ENCODE assay signal across 1 cellular context in genomic region chr11:62394825-62395538, GRCh38.
TF ChIP-seq lines count a peak whose summit lies in the region.

No MANE protein-coding gene starts in this region.

TF ChIP-seq in K562, 482 proteins besides CTCF, POLR2A, EP300 and RAD21 (continued from another document and continues in another):
- TF ChIP-seq, protein P1, sequence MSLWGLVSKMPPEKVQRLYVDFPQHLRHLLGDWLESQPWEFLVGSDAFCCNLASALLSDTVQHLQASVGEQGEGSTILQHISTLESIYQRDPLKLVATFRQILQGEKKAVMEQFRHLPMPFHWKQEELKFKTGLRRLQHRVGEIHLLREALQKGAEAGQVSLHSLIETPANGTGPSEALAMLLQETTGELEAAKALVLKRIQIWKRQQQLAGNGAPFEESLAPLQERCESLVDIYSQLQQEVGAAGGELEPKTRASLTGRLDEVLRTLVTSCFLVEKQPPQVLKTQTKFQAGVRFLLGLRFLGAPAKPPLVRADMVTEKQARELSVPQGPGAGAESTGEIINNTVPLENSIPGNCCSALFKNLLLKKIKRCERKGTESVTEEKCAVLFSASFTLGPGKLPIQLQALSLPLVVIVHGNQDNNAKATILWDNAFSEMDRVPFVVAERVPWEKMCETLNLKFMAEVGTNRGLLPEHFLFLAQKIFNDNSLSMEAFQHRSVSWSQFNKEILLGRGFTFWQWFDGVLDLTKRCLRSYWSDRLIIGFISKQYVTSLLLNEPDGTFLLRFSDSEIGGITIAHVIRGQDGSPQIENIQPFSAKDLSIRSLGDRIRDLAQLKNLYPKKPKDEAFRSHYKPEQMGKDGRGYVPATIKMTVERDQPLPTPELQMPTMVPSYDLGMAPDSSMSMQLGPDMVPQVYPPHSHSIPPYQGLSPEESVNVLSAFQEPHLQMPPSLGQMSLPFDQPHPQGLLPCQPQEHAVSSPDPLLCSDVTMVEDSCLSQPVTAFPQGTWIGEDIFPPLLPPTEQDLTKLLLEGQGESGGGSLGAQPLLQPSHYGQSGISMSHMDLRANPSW (CRISPR knock-in tag; IDR thresholded peaks at IDR 0.05): no peak
- TF ChIP-seq BRD4 (IDR thresholded peaks at IDR 0.05) (no peak), RBM39 (optimal IDR thresholded peaks at IDR 0.05; ENCODE audit: low read depth, low read length) (no peak), ZBTB33 (CRISPR knock-in tag; IDR thresholded peaks at IDR 0.05) (peak; percentile 34; the same call in 1 of the 2 replicates), ZZZ3 (IDR thresholded peaks at IDR 0.05) (no peak), POLR2AphosphoS5 (IDR thresholded peaks at IDR 0.05; ENCODE audit: control insufficient read depth, insufficient read depth, low read depth, low read length) (no peak), ILK (tag; IDR thresholded peaks at IDR 0.05; ENCODE audit: borderline replicate concordance, low read depth) (no peak), CCAR2 (IDR thresholded peaks at IDR 0.05; ENCODE audit: low read depth, low read length) (no peak), CCNT2 (IDR thresholded peaks at IDR 0.05; ENCODE audit: borderline replicate concordance, extremely low read depth, insufficient read length, low read depth, low read length) (peak; percentile 13), MAZ (CRISPR knock-in tag; conservative IDR thresholded peaks at IDR 0.05 in 1 of 2, IDR thresholded peaks at IDR 0.05 in 1 of 2) (peak in 1 of 2 experiments; percentile 55; a peak in 2 of 4 replicates), MEIS2 (IDR thresholded peaks at IDR 0.05; ENCODE audit: partially characterized antibody) (peak; percentile 57), KHSRP (IDR thresholded peaks at IDR 0.05) (no peak), STAG1 (CRISPR knock-in tag; IDR thresholded peaks at IDR 0.05; ENCODE audit: borderline replicate concordance) (no peak; the same call in 1 of the 2 replicates), SNRNP70 (optimal IDR thresholded peaks at IDR 0.05; ENCODE audit: low read depth, low read length) (no peak), SRSF1 (IDR thresholded peaks at IDR 0.05; ENCODE audit: low read depth, low read length) (no peak), NBN (IDR thresholded peaks at IDR 0.05; ENCODE audit: low read depth) (0 out of 2 replicates have a peak, but pooled peaks have one; percentile 19), ZNF766 (CRISPR knock-in tag; conservative IDR thresholded peaks at IDR 0.05) (0 out of 2 replicates have a peak, but pooled peaks have one; percentile 48), KLF1 (tag; IDR thresholded peaks at IDR 0.05) (no peak), PHB2 (IDR thresholded peaks at IDR 0.05; ENCODE audit: low read depth) (no peak), ATF4 (CRISPR knock-in tag; IDR thresholded peaks at IDR 0.05) (no peak), ELF4 (CRISPR knock-in tag; IDR thresholded peaks at IDR 0.05) (no peak), CEBPB (tag; IDR thresholded peaks at IDR 0.05) (peak; percentile 52; the same call in 1 of the 2 replicates), SAFB2 (IDR thresholded peaks at IDR 0.05; ENCODE audit: borderline replicate concordance, low read depth, low read length, severe bottlenecking) (no peak), HMG20A (CRISPR knock-in tag; conservative IDR thresholded peaks at IDR 0.05) (no peak), CC2D1A (IDR thresholded peaks at IDR 0.05) (peak; percentile 53), ZNF274 (IDR thresholded peaks at IDR 0.05; ENCODE audit: borderline replicate concordance, low read depth, low read length) (no peak), NUFIP1 (IDR thresholded peaks at IDR 0.05; ENCODE audit: partially characterized antibody) (no peak), YY1 (IDR thresholded peaks at IDR 0.05; ENCODE audit: borderline replicate concordance in 1 of 3, control insufficient read depth in 1 of 3, extremely low read depth in 1 of 3, insufficient read depth in 3 of 3, insufficient read length in 1 of 3, insufficient replicate concordance in 2 of 3, low read depth in 1 of 3, low read length in 2 of 3) (no peak), PML (IDR thresholded peaks at IDR 0.05; ENCODE audit: low read length) (no peak), CBX8 (IDR thresholded peaks at IDR 0.05; ENCODE audit: borderline replicate concordance, extremely low read depth, low read depth, low read length, poor library complexity, severe bottlenecking) (no peak), BDP1 (IDR thresholded peaks at IDR 0.05; ENCODE audit: insufficient read depth, insufficient read length) (no peak), ATF7 (IDR thresholded peaks at IDR 0.05) (no peak), RBM22 (IDR thresholded peaks at IDR 0.05; ENCODE audit: low read depth, low read length, poor library complexity, severe bottlenecking) (no peak), PTBP1 (IDR thresholded peaks at IDR 0.05; ENCODE audit: low read depth, low read length) (no peak), ETS2 (tag; IDR thresholded peaks at IDR 0.05; ENCODE audit: borderline replicate concordance, poor library complexity, severe bottlenecking) (no peak), ZNF511 (CRISPR knock-in tag; IDR thresholded peaks at IDR 0.05) (no peak), ZNF57 (CRISPR knock-in tag; IDR thresholded peaks at IDR 0.05) (no peak), TCFL5 (CRISPR knock-in tag; conservative IDR thresholded peaks at IDR 0.05) (no peak), KDM1A (IDR thresholded peaks at IDR 0.05) (no peak), GABPA (tag; conservative IDR thresholded peaks at IDR 0.05; ENCODE audit: low read depth) (no peak), TFAP4 (CRISPR knock-in tag; IDR thresholded peaks at IDR 0.05; ENCODE audit: borderline replicate concordance) (no peak), SPI1 (IDR thresholded peaks at IDR 0.05; ENCODE audit: borderline replicate concordance, low read depth, low read length) (peak; percentile 69; the same call in 1 of the 2 replicates), CTBP1 (IDR thresholded peaks at IDR 0.05; ENCODE audit: borderline replicate concordance) (peak; percentile 57; the same call in 1 of the 2 replicates), ZNF354B (CRISPR knock-in tag; IDR thresholded peaks at IDR 0.05) (no peak), FOS (IDR thresholded peaks at IDR 0.05; ENCODE audit: extremely low read depth, insufficient read length) (no peak), CHD1 (IDR thresholded peaks at IDR 0.05; ENCODE audit: low read length) (no peak), ZNF232 (CRISPR knock-in tag; IDR thresholded peaks at IDR 0.05) (no peak; the same call in 1 of the 2 replicates)
- TF ChIP-seq, protein P2, sequence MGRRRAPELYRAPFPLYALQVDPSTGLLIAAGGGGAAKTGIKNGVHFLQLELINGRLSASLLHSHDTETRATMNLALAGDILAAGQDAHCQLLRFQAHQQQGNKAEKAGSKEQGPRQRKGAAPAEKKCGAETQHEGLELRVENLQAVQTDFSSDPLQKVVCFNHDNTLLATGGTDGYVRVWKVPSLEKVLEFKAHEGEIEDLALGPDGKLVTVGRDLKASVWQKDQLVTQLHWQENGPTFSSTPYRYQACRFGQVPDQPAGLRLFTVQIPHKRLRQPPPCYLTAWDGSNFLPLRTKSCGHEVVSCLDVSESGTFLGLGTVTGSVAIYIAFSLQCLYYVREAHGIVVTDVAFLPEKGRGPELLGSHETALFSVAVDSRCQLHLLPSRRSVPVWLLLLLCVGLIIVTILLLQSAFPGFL (CRISPR knock-in tag; IDR thresholded peaks at IDR 0.05): no peak
- TF ChIP-seq, protein P3, sequence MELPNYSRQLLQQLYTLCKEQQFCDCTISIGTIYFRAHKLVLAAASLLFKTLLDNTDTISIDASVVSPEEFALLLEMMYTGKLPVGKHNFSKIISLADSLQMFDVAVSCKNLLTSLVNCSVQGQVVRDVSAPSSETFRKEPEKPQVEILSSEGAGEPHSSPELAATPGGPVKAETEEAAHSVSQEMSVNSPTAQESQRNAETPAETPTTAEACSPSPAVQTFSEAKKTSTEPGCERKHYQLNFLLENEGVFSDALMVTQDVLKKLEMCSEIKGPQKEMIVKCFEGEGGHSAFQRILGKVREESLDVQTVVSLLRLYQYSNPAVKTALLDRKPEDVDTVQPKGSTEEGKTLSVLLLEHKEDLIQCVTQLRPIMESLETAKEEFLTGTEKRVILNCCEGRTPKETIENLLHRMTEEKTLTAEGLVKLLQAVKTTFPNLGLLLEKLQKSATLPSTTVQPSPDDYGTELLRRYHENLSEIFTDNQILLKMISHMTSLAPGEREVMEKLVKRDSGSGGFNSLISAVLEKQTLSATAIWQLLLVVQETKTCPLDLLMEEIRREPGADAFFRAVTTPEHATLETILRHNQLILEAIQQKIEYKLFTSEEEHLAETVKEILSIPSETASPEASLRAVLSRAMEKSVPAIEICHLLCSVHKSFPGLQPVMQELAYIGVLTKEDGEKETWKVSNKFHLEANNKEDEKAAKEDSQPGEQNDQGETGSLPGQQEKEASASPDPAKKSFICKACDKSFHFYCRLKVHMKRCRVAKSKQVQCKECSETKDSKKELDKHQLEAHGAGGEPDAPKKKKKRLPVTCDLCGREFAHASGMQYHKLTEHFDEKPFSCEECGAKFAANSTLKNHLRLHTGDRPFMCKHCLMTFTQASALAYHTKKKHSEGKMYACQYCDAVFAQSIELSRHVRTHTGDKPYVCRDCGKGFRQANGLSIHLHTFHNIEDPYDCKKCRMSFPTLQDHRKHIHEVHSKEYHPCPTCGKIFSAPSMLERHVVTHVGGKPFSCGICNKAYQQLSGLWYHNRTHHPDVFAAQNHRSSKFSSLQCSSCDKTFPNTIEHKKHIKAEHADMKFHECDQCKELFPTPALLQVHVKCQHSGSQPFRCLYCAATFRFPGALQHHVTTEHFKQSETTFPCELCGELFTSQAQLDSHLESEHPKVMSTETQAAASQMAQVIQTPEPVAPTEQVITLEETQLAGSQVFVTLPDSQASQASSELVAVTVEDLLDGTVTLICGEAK (IDR thresholded peaks at IDR 0.05): no peak
- TF ChIP-seq, protein P3 (CRISPR knock-in tag; IDR thresholded peaks at IDR 0.05): no peak
- TF ChIP-seq, protein P4, sequence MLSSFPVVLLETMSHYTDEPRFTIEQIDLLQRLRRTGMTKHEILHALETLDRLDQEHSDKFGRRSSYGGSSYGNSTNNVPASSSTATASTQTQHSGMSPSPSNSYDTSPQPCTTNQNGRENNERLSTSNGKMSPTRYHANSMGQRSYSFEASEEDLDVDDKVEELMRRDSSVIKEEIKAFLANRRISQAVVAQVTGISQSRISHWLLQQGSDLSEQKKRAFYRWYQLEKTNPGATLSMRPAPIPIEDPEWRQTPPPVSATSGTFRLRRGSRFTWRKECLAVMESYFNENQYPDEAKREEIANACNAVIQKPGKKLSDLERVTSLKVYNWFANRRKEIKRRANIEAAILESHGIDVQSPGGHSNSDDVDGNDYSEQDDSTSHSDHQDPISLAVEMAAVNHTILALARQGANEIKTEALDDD (IDR thresholded peaks at IDR 0.05): no peak
